Comparison of ENCODE assay signal across 8 cellular contexts in the genomic region with DNA sequence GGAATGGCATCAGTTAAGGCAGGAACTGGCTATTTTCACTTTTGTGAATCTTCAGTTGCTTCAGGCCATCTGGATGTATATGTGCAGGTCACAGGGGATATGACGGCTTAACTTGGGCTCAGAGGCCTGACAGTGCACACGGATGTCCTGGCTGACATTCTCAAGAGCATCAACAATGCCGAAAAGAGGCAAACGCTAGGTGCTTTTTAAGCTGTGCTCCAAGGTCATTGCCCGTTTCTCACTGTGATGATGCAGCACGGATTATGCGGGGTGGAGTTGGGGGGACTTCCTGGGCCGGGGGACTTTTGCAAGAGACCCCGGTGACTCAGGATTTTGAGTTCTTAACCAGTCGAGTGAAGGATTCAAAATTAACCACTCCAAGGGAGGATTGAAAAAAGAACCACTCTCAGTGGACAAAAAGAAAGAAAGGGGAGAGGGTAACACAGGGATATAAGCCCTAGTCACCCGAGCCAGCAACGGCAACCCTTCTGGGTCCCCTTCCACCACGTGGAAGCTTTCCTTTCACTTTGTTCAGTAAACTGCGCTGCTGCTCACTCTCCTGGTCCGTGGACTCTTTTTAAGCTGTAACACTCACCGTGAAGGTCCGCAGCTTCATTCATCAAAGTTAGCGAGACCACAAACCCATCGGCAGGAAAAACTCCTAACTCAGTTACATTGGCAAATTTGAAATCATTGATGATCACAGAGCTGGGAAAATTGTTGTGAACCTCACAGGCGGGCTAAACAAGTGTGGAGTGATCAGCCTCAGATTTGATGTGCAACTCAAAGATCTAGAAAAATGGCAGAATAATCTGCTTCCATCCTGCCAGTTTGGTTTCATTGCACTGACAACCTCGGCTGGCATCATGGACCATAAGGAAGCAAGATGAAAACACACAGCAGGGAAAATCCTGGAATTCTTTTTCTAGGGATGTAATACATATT.
A peak's percentile ranks its signal among the peaks of the same experiment; 100 is the strongest.
DNase-seq lines count a peak whose midpoint lies in the region; TF ChIP-seq lines count a peak whose summit lies in the region.

No MANE protein-coding gene starts in this region.

- no peak overlapping the region for H3K4me2 ChIP-seq in parathyroid adenoma (ENCODE audit: low read length)

- H3K27ac ChIP-seq in parathyroid adenoma (peak overlapping the region; percentile 5), testis (no peak overlapping the region)

- no peaks in the 10 kb centered on the region for H3K36me3 ChIP-seq in parathyroid adenoma (ENCODE audit: control insufficient read depth, insufficient read depth, low read length)
- no peaks in the 10 kb centered on the region for H3K36me3 ChIP-seq in testis (ENCODE audit: low read depth, missing control alignments)

- intact Hi-C loops in testis (cut with DNase I; ENCODE audit: low total_unique reads), result no loop called here

- TF ChIP-seq POLR2A in testis (IDR thresholded peaks at IDR 0.05), result no peak

- H3K4me1 ChIP-seq in parathyroid adenoma, result peaks cover 39% of the 10 kb centered on the region
- no peaks in the 10 kb centered on the region for H3K4me1 ChIP-seq in testis

- no peaks in the 10 kb centered on the region for H3K9me3 Mint-ChIP-seq in chondrocyte (ENCODE audit: low read depth)

- no peaks in the 10 kb centered on the region for H3K36me3 Mint-ChIP-seq in chondrocyte (ENCODE audit: low read depth)

- DNase-seq in GM12864 (ENCODE audit: low read depth) (no peak), NCI-H2107 (lab: John Stamatoyannopoulos, UW) (peak; percentile 25), chondrocyte (ENCODE audit: low spot score) (no peak), NCI-H2196 treated with DMSO at 0.1 percent for 48 hours (lab: John Stamatoyannopoulos, UW; ENCODE audit: unreplicated experiment) (no peak), Kasumi-1 (lab: John Stamatoyannopoulos, UW) (no peak), testis (no peak), NCI-H226 (no peak)

- H3K4me1 Mint-ChIP-seq in chondrocyte (ENCODE audit: low read depth), result peaks cover 66% of the 10 kb centered on the region

- H3K9me3 ChIP-seq in parathyroid adenoma (ENCODE audit: control insufficient read depth, low read length), result no peaks in the 10 kb centered on the region
- no peaks in the 10 kb centered on the region for H3K9me3 ChIP-seq in testis

- H3K27me3 ChIP-seq in parathyroid adenoma (ENCODE audit: control insufficient read depth, insufficient read depth, low read length), result no peaks in the 10 kb centered on the region
- H3K27me3 ChIP-seq in testis, result no peaks in the 10 kb centered on the region

- 62 to 76% methylated on average over 21 of the region's 21 CpGs for WGBS in testis, 2 donors

- H3K27ac Mint-ChIP-seq in chondrocyte (ENCODE audit: unreplicated experiment), result no peak overlapping the region

- TF ChIP-seq CTCF in GM12864 (IDR thresholded peaks at IDR 0.05; ENCODE audit: low read depth, low read length, missing control alignments) (no peak), chondrocyte (IDR thresholded peaks at IDR 0.05) (no peak), parathyroid adenoma (IDR thresholded peaks at IDR 0.05) (no peak), testis (IDR thresholded peaks at IDR 0.05) (no peak)

- no peak overlapping the region for H3K9ac ChIP-seq in parathyroid adenoma

- H3K27me3 Mint-ChIP-seq in chondrocyte (ENCODE audit: low read depth), result no peaks in the 10 kb centered on the region

- peak overlapping the region; percentile 43 for H3K4me3 ChIP-seq in GM12864 (ENCODE audit: low read depth, low read length)
- H3K4me3 ChIP-seq in parathyroid adenoma (ENCODE audit: low read depth, low read length), result no peak overlapping the region
- H3K4me3 ChIP-seq in testis, result no peak overlapping the region

- peaks cover 39% of the 10 kb centered on the region for H3K79me2 ChIP-seq in parathyroid adenoma

- no peak overlapping the region for H2AFZ ChIP-seq in parathyroid adenoma

- H3K4me3 Mint-ChIP-seq in chondrocyte (ENCODE audit: unreplicated experiment), result peak overlapping the region; percentile 31
